ENCODE assay signal across 26 cellular contexts in genomic region chr6:93848011-93848620, GRCh38.
"Had no signal": no experiment of that assay in that cellular context is flagged by ENCODE, and none has a peak within 500 bp of the region (broad histone marks: within the 10 kb centered on the region; RNA-seq: fewer than 3 reads in every experiment).

No MANE protein-coding gene starts in this region.

- H3K36me3 ChIP-seq: ascending aorta, heart right ventricle, suprapubic skin had no signal

- H3K4me3 ChIP-seq: ascending aorta, heart right ventricle, lung, mucosa of descending colon, suprapubic skin had no signal

- H3K4me1 ChIP-seq: ascending aorta, heart right ventricle, suprapubic skin had no signal

- ATAC-seq: activated CD8-positive, alpha-beta memory T cell treated with anti-CD3 and anti-CD28 coated beads, Interleukin-2, amount 10 ng/mL, durations not matched to agents 7 days and 5 days; effector memory CD8-positive, alpha-beta T cell; heart right ventricle; left cardiac atrium; mucosa of descending colon; natural killer cell; right cardiac atrium; T-cell had no signal

- H3K36me3 Mint-ChIP-seq: activated CD8-positive, alpha-beta memory T cell treated with anti-CD3 and anti-CD28 coated beads, Interleukin-2, amount 10 ng/mL, durations not matched to agents 7 days and 5 days; activated naive CD4-positive, alpha-beta T cell treated with anti-CD3 and anti-CD28 coated beads, Interleukin-2, amount 10 ng/mL, durations not matched to agents 7 days and 5 days; natural killer cell; T-cell had no signal

- H3K4me3 Mint-ChIP-seq: activated CD8-positive, alpha-beta memory T cell treated with anti-CD3 and anti-CD28 coated beads, Interleukin-2, amount 10 ng/mL, durations not matched to agents 7 days and 5 days; activated naive CD4-positive, alpha-beta T cell treated with anti-CD3 and anti-CD28 coated beads, Interleukin-2, amount 10 ng/mL, durations not matched to agents 7 days and 5 days; dendritic cell treated with granulocyte-macrophage colony-stimulating factor and Interleukin-4, amounts not matched to agents 40 ng/mL and 50 ng/mL, for 4 days; effector memory CD8-positive, alpha-beta T cell; natural killer cell; T-cell had no signal

- H3K27ac Mint-ChIP-seq: activated CD8-positive, alpha-beta memory T cell treated with anti-CD3 and anti-CD28 coated beads, Interleukin-2, amount 10 ng/mL, durations not matched to agents 7 days and 5 days; activated naive CD4-positive, alpha-beta T cell treated with anti-CD3 and anti-CD28 coated beads, Interleukin-2, amount 10 ng/mL, durations not matched to agents 7 days and 5 days; activated T-helper 2 cell treated with anti-CD3 and anti-CD28 coated beads, Interferon-gamma antibody, Interleukin-2, Interleukin-4, amounts not matched to agents 10 μg/mL and 5 μg/mL and 100 μg/mL, durations not matched to agents 14 hours and 24 hours and 36 hours; dendritic cell treated with granulocyte-macrophage colony-stimulating factor and Interleukin-4, amounts not matched to agents 40 ng/mL and 50 ng/mL, for 4 days; effector memory CD8-positive, alpha-beta T cell; natural killer cell; progenitor cell of endocrine pancreas; T-cell had no signal

- H3K27me3 ChIP-seq: ascending aorta, heart right ventricle, suprapubic skin had no signal

- H3K27me3 Mint-ChIP-seq: activated CD8-positive, alpha-beta memory T cell treated with anti-CD3 and anti-CD28 coated beads, Interleukin-2, amount 10 ng/mL, durations not matched to agents 7 days and 5 days; activated naive CD4-positive, alpha-beta T cell treated with anti-CD3 and anti-CD28 coated beads, Interleukin-2, amount 10 ng/mL, durations not matched to agents 7 days and 5 days; dendritic cell treated with granulocyte-macrophage colony-stimulating factor and Interleukin-4, amounts not matched to agents 40 ng/mL and 50 ng/mL, for 4 days; effector memory CD8-positive, alpha-beta T cell; progenitor cell of endocrine pancreas; T-cell had no signal

- H3K27ac ChIP-seq: ascending aorta, epithelial cell of prostate, heart right ventricle, suprapubic skin had no signal

- H3K9me3 ChIP-seq: ascending aorta, mucosa of descending colon, suprapubic skin had no signal

- DNase-seq: activated CD4-positive, alpha-beta T cell treated with anti-CD3 and anti-CD28 coated beads for 1 hour; activated CD4-positive, alpha-beta T cell treated with anti-CD3 and anti-CD28 coated beads, Interleukin-2, amount 50 U/mL, for 4 hours; activated CD8-positive, alpha-beta memory T cell treated with anti-CD3 and anti-CD28 coated beads, Interleukin-2, amount 10 ng/mL, durations not matched to agents 7 days and 5 days; activated naive CD4-positive, alpha-beta T cell treated with anti-CD3 and anti-CD28 coated beads, Interleukin-2, amount 10 ng/mL, durations not matched to agents 7 days and 5 days; activated T-cell treated with anti-CD3 and anti-CD28 coated beads, Interleukin-2, amount 50 U/mL, for 1 hour; effector memory CD8-positive, alpha-beta T cell; heart right ventricle; left cardiac atrium; mucosa of descending colon; natural killer cell; occipital lobe; right cardiac atrium; small intestine; stimulated activated CD4-positive, alpha-beta T cell treated with anti-CD3 and anti-CD28 coated beads, Interleukin-4, amount 100 ng/mL, for 4 hours; stimulated activated CD8-positive, alpha-beta memory T cell treated with anti-CD3 and anti-CD28 coated beads, Interleukin-4, amount 100 ng/mL, for 48 hours; stimulated activated naive CD4-positive, alpha-beta T cell treated with Interleukin-2 at 50 U/mL for 16 hours; T-cell; T-helper 9 cell; trophoblast cell had no signal

- H3K4me1 Mint-ChIP-seq: activated CD8-positive, alpha-beta memory T cell treated with anti-CD3 and anti-CD28 coated beads, Interleukin-2, amount 10 ng/mL, durations not matched to agents 7 days and 5 days; activated naive CD4-positive, alpha-beta T cell treated with anti-CD3 and anti-CD28 coated beads, Interleukin-2, amount 10 ng/mL, durations not matched to agents 7 days and 5 days; natural killer cell; T-cell had no signal

- H3K9me3 Mint-ChIP-seq: dendritic cell treated with granulocyte-macrophage colony-stimulating factor and Interleukin-4, amounts not matched to agents 40 ng/mL and 50 ng/mL, for 4 days had no signal
